ENCODE assay signal across 19 cellular contexts in the genomic region with DNA sequence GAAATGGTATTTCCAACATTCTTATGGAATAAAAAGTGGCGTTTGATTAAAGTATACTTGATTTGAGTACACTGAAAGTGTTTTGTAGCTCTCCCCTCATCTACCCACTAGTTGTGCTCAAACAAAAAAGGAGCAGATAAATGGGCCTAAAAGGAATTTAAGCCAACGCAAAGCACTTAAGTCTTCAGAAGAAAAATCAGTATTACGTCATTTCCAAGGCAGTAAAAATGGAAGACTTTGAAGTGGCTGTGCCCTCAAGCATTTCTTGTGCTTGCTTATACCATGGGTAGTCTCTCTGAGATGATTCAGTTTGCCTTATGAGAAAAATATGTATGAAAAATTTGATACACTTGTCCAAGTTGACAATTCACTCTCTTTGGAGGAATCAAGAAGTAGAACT.
DNase-seq lines count a peak whose midpoint lies in the region; ATAC-seq and TF ChIP-seq lines count a peak whose summit lies in the region.
"Had no signal": no experiment of that assay in that cellular context is flagged by ENCODE, and none has a peak within 500 bp of the region (broad histone marks: within the 10 kb centered on the region; RNA-seq: fewer than 3 reads in every experiment).

No MANE protein-coding gene starts in this region.

- H3K27ac Mint-ChIP-seq in endothelial cell (ENCODE audit: unreplicated experiment) = no peak overlapping the region
- H3K27ac Mint-ChIP-seq: activated naive CD4-positive, alpha-beta T cell treated with anti-CD3 and anti-CD28 coated beads, Interleukin-2, amount 50 U/mL, for 72 hours had no signal

- no peaks in the 10 kb centered on the region for H3K36me3 ChIP-seq in gastrocnemius medialis
- H3K36me3 ChIP-seq: BLaER1 treated with 17β-estradiol and CSF1 and Interleukin-3, amounts not matched to agents 10 nM and 100 nM; brain microvascular endothelial cell had no signal

- DNase-seq in EL (peak; percentile 72), RWPE1 (ENCODE audit: low spot score) (peak; percentile 44), fibroblast of peridontal ligament (ENCODE audit: extremely low read depth) (peak; percentile 74), gastrocnemius medialis (no peak), endothelial cell (ENCODE audit: low spot score) (no peak), substantia nigra (lab: John Stamatoyannopoulos, UW) (no peak)
- DNase-seq: activated CD4-positive, alpha-beta T cell treated with anti-CD3 and anti-CD28 coated beads, Interleukin-2, amount 50 U/mL, for 1 hour; activated T-cell treated with anti-CD3 and anti-CD28 coated beads, Interleukin-2, amount 50 U/mL, for 1 hour; brain microvascular endothelial cell; DMS153; dorsolateral prefrontal cortex; H7; left colon; NCI-H1436 treated with DMSO at 0.1 percent for 48 hours; occipital lobe; stimulated activated CD4-positive, alpha-beta T cell treated with anti-CD3 and anti-CD28 coated beads, Interleukin-4, amount 100 ng/mL, for 24 hours had no signal

- CTCF ChIA-PET in RWPE1 (lab: Yijun Ruan, JAX) = interaction anchor here (0.6 to 0.7 kb wide), 3 partner anchors 173 to 345 kb away, joined by 3 to 5 read pairs (median 3); no protein-coding TSS in a partner anchor

- ATAC-seq in gastrocnemius medialis (no peak), HG03025 (IDR thresholded peaks at IDR 0.05; ENCODE audit: low FRiP score, unreplicated experiment) (no peak)
- ATAC-seq: left colon had no signal

- in situ Hi-C loops in gastrocnemius medialis (cut with MboI; ENCODE audit: low sequenced_read_pairs in 4 of 4) = loop anchor here (5.0 to 25.0 kb wide), 7 partner anchors 211 to 986 kb away; partner anchors contain the start of gene PIK3R1 (in 1 of the 4)

- H3K27me3 ChIP-seq in gastrocnemius medialis = no peaks in the 10 kb centered on the region
- H3K27me3 ChIP-seq: BLaER1 treated with 17β-estradiol and CSF1 and Interleukin-3, amounts not matched to agents 10 nM and 100 nM; brain microvascular endothelial cell; dorsolateral prefrontal cortex had no signal

- H3K4me1 ChIP-seq in gastrocnemius medialis = peaks cover 4 to 11% of the 10 kb centered on the region in 2 donors
- H3K4me1 ChIP-seq: BLaER1 treated with 17β-estradiol and CSF1 and Interleukin-3, amounts not matched to agents 10 nM and 100 nM had no signal

- H3K9me3 Mint-ChIP-seq in endothelial cell (ENCODE audit: unreplicated experiment) = no peaks in the 10 kb centered on the region
- H3K9me3 Mint-ChIP-seq: activated naive CD4-positive, alpha-beta T cell treated with anti-CD3 and anti-CD28 coated beads, Interleukin-2, amount 50 U/mL, for 72 hours had no signal

- H3K27me3 Mint-ChIP-seq in endothelial cell (ENCODE audit: unreplicated experiment) = no peaks in the 10 kb centered on the region

- no peak for TF ChIP-seq CTCF in RWPE1 (conservative IDR thresholded peaks at IDR 0.05; ENCODE audit: low read depth)
- no peak for TF ChIP-seq CTCF in gastrocnemius medialis (IDR thresholded peaks at IDR 0.05 in 4 of 5, conservative IDR thresholded peaks at IDR 0.05 in 1 of 5)
- TF ChIP-seq CTCF in endothelial cell (IDR thresholded peaks at IDR 0.05; ENCODE audit: unreplicated experiment) = no peak

- H3K4me3 ChIP-seq in gastrocnemius medialis = no peak overlapping the region
- H3K4me3 ChIP-seq: BLaER1 treated with 17β-estradiol and CSF1 and Interleukin-3, amounts not matched to agents 10 nM and 100 nM; dorsolateral prefrontal cortex had no signal

- no peaks in the 10 kb centered on the region for H3K36me3 Mint-ChIP-seq in endothelial cell (ENCODE audit: low read depth, unreplicated experiment)

- H3K9me3 ChIP-seq in gastrocnemius medialis = no peaks in the 10 kb centered on the region
- H3K9me3 ChIP-seq: BLaER1 treated with 17β-estradiol and CSF1 and Interleukin-3, amounts not matched to agents 10 nM and 100 nM had no signal

- POLR2A ChIA-PET in RWPE1 (lab: Yijun Ruan, JAX; ENCODE audit: low non-redundant PET) = no interaction called here

- no peak overlapping the region for H3K4me3 Mint-ChIP-seq in endothelial cell (ENCODE audit: unreplicated experiment)

- intact Hi-C loops in gastrocnemius medialis (cut with DNase I; ENCODE audit: low total_unique reads) = loop anchor here (2.0 to 5.0 kb wide), 5 partner anchors 14 to 748 kb away; no protein-coding TSS in a partner anchor

- H3K27ac ChIP-seq in RWPE1 (no peak overlapping the region), gastrocnemius medialis (peak overlapping the region; percentile 87 to 95 (median 90)), substantia nigra (ENCODE audit: low read depth, low read length, poor library complexity, severe bottlenecking) (no peak overlapping the region)
- H3K27ac ChIP-seq: BLaER1 treated with 17β-estradiol and CSF1 and Interleukin-3, amounts not matched to agents 10 nM and 100 nM; brain microvascular endothelial cell; dorsolateral prefrontal cortex had no signal

- no peak for TF ChIP-seq POLR2A in gastrocnemius medialis (IDR thresholded peaks at IDR 0.05)

- H3K4me1 Mint-ChIP-seq in endothelial cell (ENCODE audit: unreplicated experiment) = no peaks in the 10 kb centered on the region

Comparison
In these comparisons a context has a peak if more than half of its experiments do, and no peak if none do; other contexts are left out.
1. DNase-seq: peak in EL (single experiment), RWPE1 (single experiment) and fibroblast of peridontal ligament (single experiment); none in gastrocnemius medialis (0 of 2), endothelial cell (single experiment) and substantia nigra (0 of 49).
2. H3K27ac ChIP-seq: peak in gastrocnemius medialis (4 of 4); none in RWPE1 (single experiment) and substantia nigra (single experiment).